In the genomic region with DNA sequence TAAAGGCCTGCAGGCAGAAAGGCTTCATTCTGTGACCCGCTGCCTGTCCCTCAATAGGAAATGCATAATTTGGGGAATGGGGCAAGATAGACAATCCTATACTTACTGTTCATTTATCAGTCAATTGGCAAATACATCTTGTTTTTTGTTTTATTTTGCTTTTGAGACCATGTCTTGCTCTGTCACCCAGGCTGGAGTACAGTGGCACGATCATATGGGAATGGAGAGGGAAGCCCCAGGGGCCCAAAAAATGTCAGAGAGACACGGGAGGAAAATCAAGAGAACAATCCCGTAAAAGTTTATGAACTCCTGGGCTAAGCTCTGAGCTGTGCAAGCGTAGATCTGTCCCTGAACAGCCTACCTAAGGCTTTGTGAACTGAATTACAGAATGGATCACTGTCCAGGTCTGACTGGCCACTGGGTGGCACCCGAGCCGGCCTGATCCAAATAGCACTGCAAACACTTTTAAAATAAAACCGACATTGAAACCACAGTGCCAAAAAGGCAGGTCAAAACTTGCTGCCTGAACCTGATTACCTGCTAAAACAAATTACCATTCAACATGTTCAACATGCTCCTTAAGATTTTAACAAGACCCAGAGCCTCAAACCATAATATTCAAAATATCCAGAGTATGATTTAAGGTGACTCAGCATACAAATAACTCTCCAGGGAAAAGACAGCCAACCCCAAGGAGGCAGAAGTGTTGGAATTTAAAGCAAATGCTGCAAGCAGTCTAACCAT, we compare ENCODE assay signal across 8 cellular contexts. TPM values are rescaled to one million over a fixed set of nuclear protein-coding genes. Genes with fewer than 3 reads are reported as not detected.
A peak's percentile ranks its signal among the peaks of the same experiment; 100 is the strongest.
DNase-seq lines count a peak whose midpoint lies in the region; ATAC-seq and TF ChIP-seq lines count a peak whose summit lies in the region.

No MANE protein-coding gene starts in this region.

- no peaks in the 10 kb centered on the region for H3K36me3 ChIP-seq in smooth muscle cell (ENCODE audit: low read depth)

- WGBS in smooth muscle cell (ENCODE audit: low lambda C conversion rate), result 50% methylated on average over 8 of the region's 8 CpGs

- H3K4me1 Mint-ChIP-seq in brain, result peaks cover 16% of the 10 kb centered on the region

- TF ChIP-seq CTCF in LNCAP (IDR thresholded peaks at IDR 0.05), result peak; percentile 91
- peak; percentile 67 to 84 for TF ChIP-seq CTCF in brain (conservative IDR thresholded peaks at IDR 0.05)
- TF ChIP-seq CTCF in smooth muscle cell (IDR thresholded peaks at IDR 0.05; ENCODE audit: borderline replicate concordance, insufficient read depth, poor library complexity, severe bottlenecking), result peak; percentile 64

- DNase-seq in ELF-1 (ENCODE audit: low read depth, low spot score) (peak; percentile 70), iPS-NIHi7 (ENCODE audit: extremely low spot score) (peak; percentile 69), smooth muscle cell (lab: John Stamatoyannopoulos, UW; ENCODE audit: unreplicated experiment) (no peak)

- H3F3A ChIP-seq in smooth muscle cell (ENCODE audit: low read depth), result peaks cover 9% of the 10 kb centered on the region

- H3K9me3 ChIP-seq in smooth muscle cell (replicated peaks; ENCODE audit: low read depth), result no peaks in the 10 kb centered on the region

- ATAC-seq in SK-N-SH treated with all-trans-retinoic acid at 6 μM for 48 hours, result peak; percentile 98
- ATAC-seq in GM21786 (IDR thresholded peaks at IDR 0.05; ENCODE audit: unreplicated experiment), result no peak
- no peak for ATAC-seq in GM19023 (IDR thresholded peaks at IDR 0.05; ENCODE audit: unreplicated experiment)

- no peak overlapping the region for H3K27ac ChIP-seq in smooth muscle cell (ENCODE audit: low read depth)

- no peaks in the 10 kb centered on the region for H3K4me1 ChIP-seq in smooth muscle cell (ENCODE audit: low read depth)

- no peaks in the 10 kb centered on the region for H3K79me2 ChIP-seq in smooth muscle cell (ENCODE audit: low read depth)

- no peaks in the 10 kb centered on the region for H3K27me3 ChIP-seq in smooth muscle cell (ENCODE audit: low read depth)

- no peaks in the 10 kb centered on the region for H3K9me3 Mint-ChIP-seq in brain

- H3K27me3 Mint-ChIP-seq in brain, result no peaks in the 10 kb centered on the region

- H3K27ac Mint-ChIP-seq in brain, result peak overlapping the region; percentile 14 to 92 (median 86)

- no peak overlapping the region for H3K9ac ChIP-seq in smooth muscle cell (ENCODE audit: low read depth)

- no peak overlapping the region for H2AFZ ChIP-seq in smooth muscle cell (ENCODE audit: low read depth)

- H3K36me3 Mint-ChIP-seq in brain, result peaks cover 12% of the 10 kb centered on the region

- no peaks in the 10 kb centered on the region for H4K20me1 ChIP-seq in smooth muscle cell (ENCODE audit: low read depth)

- H3K4me3 ChIP-seq in smooth muscle cell, result no peak overlapping the region

- no peak overlapping the region for H3K4me2 ChIP-seq in smooth muscle cell

- peak overlapping the region in 1 of 5 experiments; percentile 3 for H3K4me3 Mint-ChIP-seq in brain

TF ChIP-seq in SK-N-SH treated with all-trans-retinoic acid at 6 μM for 48 hours, 23 proteins besides CTCF, POLR2A, EP300 and RAD21:
- TF ChIP-seq TCF4 (CRISPR knock-in tag; IDR thresholded peaks at IDR 0.05; ENCODE audit: borderline replicate concordance), result no peak
- TF ChIP-seq ARNTL (CRISPR knock-in tag; IDR thresholded peaks at IDR 0.05; ENCODE audit: borderline replicate concordance, low read depth), result no peak
- no peak for TF ChIP-seq GLIS3 (CRISPR knock-in tag; IDR thresholded peaks at IDR 0.05)
- no peak for TF ChIP-seq RARB (CRISPR knock-in tag; IDR thresholded peaks at IDR 0.05)
- no peak for TF ChIP-seq ZFP30 (CRISPR knock-in tag; IDR thresholded peaks at IDR 0.05)
- no peak for TF ChIP-seq PPARA (CRISPR knock-in tag; IDR thresholded peaks at IDR 0.05; ENCODE audit: borderline replicate concordance)
- no peak for TF ChIP-seq TOX (CRISPR knock-in tag; IDR thresholded peaks at IDR 0.05; ENCODE audit: borderline replicate concordance)
- TF ChIP-seq ZNF8 (CRISPR knock-in tag; IDR thresholded peaks at IDR 0.05), result no peak
- TF ChIP-seq ZC3H10 (CRISPR knock-in tag; IDR thresholded peaks at IDR 0.05), result no peak
- no peak for TF ChIP-seq BACH2 (CRISPR knock-in tag; IDR thresholded peaks at IDR 0.05; ENCODE audit: borderline replicate concordance)

RNA-seq across cellular contexts. Expression of gene COPS7A, which starts 11.8 kb away (rescaled TPM):
- polyA plus RNA-seq in brain (ENCODE audit: insufficient read depth, low read depth, low replicate concordance), result 77.8 TPM
- total RNA-seq in smooth muscle cell, result 56.6 and 59.6 TPM in 2 replicates
- polyA plus RNA-seq in smooth muscle cell, result 78.0 and 105 TPM in 2 replicates

RNA-seq across cellular contexts. Expression of gene MLF2, which starts 17.3 kb away (rescaled TPM):
- polyA plus RNA-seq in brain (ENCODE audit: insufficient read depth, low read depth, low replicate concordance) (293 TPM), smooth muscle cell (381 and 398 TPM in 2 replicates)
- 182 and 185 TPM in 2 replicates for total RNA-seq in smooth muscle cell

RNA-seq across cellular contexts. Expression of gene PTMS, which starts 30.5 kb away (rescaled TPM):
- 1,278 TPM for polyA plus RNA-seq in brain (ENCODE audit: insufficient read depth, low read depth, low replicate concordance)
- total RNA-seq in smooth muscle cell, result 115 and 125 TPM in 2 replicates
- 379 and 381 TPM in 2 replicates for polyA plus RNA-seq in smooth muscle cell

RNA-seq across cellular contexts. Expression of gene PIANP, which starts 35.0 kb away (rescaled TPM):
- polyA plus RNA-seq in brain (ENCODE audit: insufficient read depth, low read depth, low replicate concordance) (63.9 TPM), smooth muscle cell (2.8 and 3.8 TPM in 2 replicates)
- total RNA-seq in smooth muscle cell, result 1.4 TPM in 1 of 2 replicates, not detected in the other

RNA-seq across cellular contexts. Expression of gene LAG3, which starts 36.7 kb away (rescaled TPM):
- polyA plus RNA-seq in brain (ENCODE audit: insufficient read depth, low read depth, low replicate concordance), result 0.81 TPM
- 0.18 and 1.0 TPM in 2 replicates for total RNA-seq in smooth muscle cell
- 1.7 and 3.7 TPM in 2 replicates for polyA plus RNA-seq in smooth muscle cell
